Comparison of ENCODE assay signal across 9 cellular contexts in genomic region chr12:12432373-12432772, GRCh38.
DNase-seq lines count a peak whose midpoint lies in the region; ATAC-seq, FAIRE-seq and TF ChIP-seq lines count a peak whose summit lies in the region.
"Had no signal": no experiment of that assay in that cellular context is flagged by ENCODE, and none has a peak within 500 bp of the region (broad histone marks: within the 10 kb centered on the region; RNA-seq: fewer than 3 reads in every experiment).

No MANE protein-coding gene starts in this region.

- no peak for TF ChIP-seq CTCF in natural killer cell (IDR thresholded peaks at IDR 0.05)
- TF ChIP-seq CTCF in dorsolateral prefrontal cortex (IDR thresholded peaks at IDR 0.05 in 54 of 56, conservative IDR thresholded peaks at IDR 0.05 in 2 of 56; ENCODE audit: low read depth in 1 of 56, partially characterized antibody in 56 of 56) = no peak

- intact Hi-C loops in natural killer cell (cut with micrococcal nuclease) (no loop called here), dorsolateral prefrontal cortex (cut with DNase I) (no loop called here)

- H3K27me3 ChIP-seq in dorsolateral prefrontal cortex = no peaks in the 10 kb centered on the region

- DNase-seq in DMS53 treated with DMSO at 0.1 percent for 48 hours (lab: John Stamatoyannopoulos, UW; ENCODE audit: unreplicated experiment) (peak; percentile 28), NCI-H1694 treated with DMSO at 0.1 percent for 48 hours (lab: John Stamatoyannopoulos, UW) (peak; percentile 11), natural killer cell (no peak), dorsolateral prefrontal cortex (no peak), kidney tubule cell (ENCODE audit: low spot score) (no peak)
- no peak for DNase-seq in stimulated activated naive CD4-positive, alpha-beta T cell treated with Interleukin-2 at 50 U/mL for 16 hours (lab: John Stamatoyannopoulos, UW)
- DNase-seq in stimulated activated CD4-positive, alpha-beta T cell treated with anti-CD3 and anti-CD28 coated beads, Interleukin-15, amount 100 ng/mL, for 24 hours = no peak
- DNase-seq: MV-4-11 had no signal

- peaks cover 30% of the 10 kb centered on the region in 2 donors for H3K4me1 Mint-ChIP-seq in natural killer cell

- no peaks in the 10 kb centered on the region for H3K36me3 Mint-ChIP-seq in natural killer cell

- H3K4me3 ChIP-seq in dorsolateral prefrontal cortex = no peak overlapping the region

- ATAC-seq in natural killer cell = no peak

- no peaks in the 10 kb centered on the region for H3K27me3 Mint-ChIP-seq in natural killer cell (ENCODE audit: low read depth in 2 of 2)

- peak overlapping the region in 12 of 59 donors; percentile 9 to 71 (median 54) for H3K27ac ChIP-seq in dorsolateral prefrontal cortex

- peak overlapping the region; percentile 28 for H3K4me3 Mint-ChIP-seq in natural killer cell

- no peaks in the 10 kb centered on the region for H3K9me3 Mint-ChIP-seq in natural killer cell

- FAIRE-seq in colon (lab: Jason Lieb, UNC) = peak; percentile 41

- H3K27ac Mint-ChIP-seq in natural killer cell = no peak overlapping the region

Comparison
In these comparisons a context has a peak if more than half of its experiments do, and no peak if none do; other contexts are left out.
1. DNase-seq: peak in DMS53 treated with DMSO at 0.1 percent for 48 hours (single experiment) and NCI-H1694 treated with DMSO at 0.1 percent for 48 hours (single experiment); none in natural killer cell (single experiment), dorsolateral prefrontal cortex (0 of 10), stimulated activated naive CD4-positive, alpha-beta T cell treated with Interleukin-2 at 50 U/mL for 16 hours (single experiment), stimulated activated CD4-positive, alpha-beta T cell treated with anti-CD3 and anti-CD28 coated beads, Interleukin-15, amount 100 ng/mL, for 24 hours (single experiment) and kidney tubule cell (single experiment).